Comparison of ENCODE assay signal across 8 cellular contexts in genomic region chr16:46830902-46831647, GRCh38. TPM values are rescaled to one million over a fixed set of nuclear protein-coding genes. Genes with fewer than 3 reads are reported as not detected.
DNase-seq lines count a peak whose midpoint lies in the region; ATAC-seq and TF ChIP-seq lines count a peak whose summit lies in the region.

Gene C16orf87, minus strand, starts transcription at chr16:46831180. Its CDS starts 31 bp downstream, at chr16:46831149.

- peak in 1 of 2 donors; percentile 10 for TF ChIP-seq RAD21 in liver (IDR thresholded peaks at IDR 0.05)

- no peaks in the 10 kb centered on the region for H3K27me3 ChIP-seq in liver (ENCODE audit: control insufficient read depth in 4 of 4, insufficient read depth in 4 of 4, low read length in 3 of 4)

- DNase-seq in C1 segment of cervical spinal cord (lab: John Stamatoyannopoulos, UW) (peak; percentile 66 to 98 (median 90)), NCI-H748 (lab: John Stamatoyannopoulos, UW; ENCODE audit: unreplicated experiment) (peak; percentile 91)
- peak; percentile 89 for DNase-seq in activated CD4-positive, alpha-beta T cell treated with anti-CD3 and anti-CD28 coated beads, Interleukin-2, amount 50 U/mL, for 1 hour
- peak; percentile 91 for DNase-seq in stimulated activated CD4-positive, alpha-beta T cell treated with anti-CD3 and anti-CD28 coated beads, Interleukin-4, amount 100 ng/mL, for 24 hours

- peak within 1 kb of the TSS; percentile 88 for H3K27ac Mint-ChIP-seq in dendritic cell treated with granulocyte-macrophage colony-stimulating factor and Interleukin-4, amounts not matched to agents 40 ng/mL and 50 ng/mL, for 4 days

- WGBS in liver: under 1% methylated on average over 94 of the region's 94 CpGs

- peaks cover 19% of the 10 kb centered on the region for H3K4me1 Mint-ChIP-seq in dendritic cell treated with granulocyte-macrophage colony-stimulating factor and Interleukin-4, amounts not matched to agents 40 ng/mL and 50 ng/mL, for 4 days (ENCODE audit: low read depth)

- peak within 1 kb of the TSS; percentile 82 for H3K4me3 Mint-ChIP-seq in dendritic cell treated with granulocyte-macrophage colony-stimulating factor and Interleukin-4, amounts not matched to agents 40 ng/mL and 50 ng/mL, for 4 days

- H3K4me1 ChIP-seq in liver (ENCODE audit: control insufficient read depth in 4 of 4, insufficient read depth in 4 of 4, low read length in 3 of 4): peaks cover 3 to 16% (median 6%) of the 10 kb centered on the region in 4 donors

- no peaks in the 10 kb centered on the region for H3K36me3 ChIP-seq in liver (ENCODE audit: control insufficient read depth in 4 of 4, insufficient read depth in 3 of 4, low read depth in 1 of 4, low read length in 3 of 4)

- H3K9ac ChIP-seq in liver (ENCODE audit: low read depth in 1 of 2, low read length in 2 of 2): peak within 1 kb of the TSS; percentile 77 to 93

- H3K9me3 ChIP-seq in liver (ENCODE audit: control insufficient read depth in 4 of 4, low read length in 3 of 4): no peaks in the 10 kb centered on the region

- H3K9me3 Mint-ChIP-seq in dendritic cell treated with granulocyte-macrophage colony-stimulating factor and Interleukin-4, amounts not matched to agents 40 ng/mL and 50 ng/mL, for 4 days: no peaks in the 10 kb centered on the region

- intact Hi-C loops in dendritic cell treated with granulocyte-macrophage colony-stimulating factor and Interleukin-4, amounts not matched to agents 40 ng/mL and 50 ng/mL, for 4 days (cut with micrococcal nuclease): loop anchor here (2.0 kb wide), 3 partner anchors 40 to 630 kb away; partner anchors contain the start of genes ITFG1 and PHKB

- peak within 1 kb of the TSS; percentile 80 to 87 (median 84) for H3K4me3 ChIP-seq in liver (ENCODE audit: low read depth in 1 of 3, low read length in 3 of 3)

- peaks cover 8% of the 10 kb centered on the region for H3K36me3 Mint-ChIP-seq in dendritic cell treated with granulocyte-macrophage colony-stimulating factor and Interleukin-4, amounts not matched to agents 40 ng/mL and 50 ng/mL, for 4 days (ENCODE audit: low read depth)

- H3K27ac ChIP-seq in liver (ENCODE audit: low read depth in 1 of 2, low read length in 2 of 2): peak within 1 kb of the TSS; percentile 89 to 92

- no peaks in the 10 kb centered on the region for H3K27me3 Mint-ChIP-seq in dendritic cell treated with granulocyte-macrophage colony-stimulating factor and Interleukin-4, amounts not matched to agents 40 ng/mL and 50 ng/mL, for 4 days

- TF ChIP-seq CTCF in liver (IDR thresholded peaks at IDR 0.05; ENCODE audit: low read depth, low read length, missing input control): no peak

- peak; percentile 92 for ATAC-seq in GM19351 (IDR thresholded peaks at IDR 0.05; ENCODE audit: unreplicated experiment)
- peak; percentile 94 for ATAC-seq in HG03521 (IDR thresholded peaks at IDR 0.05; ENCODE audit: unreplicated experiment)

TF ChIP-seq in liver, 16 proteins besides CTCF, POLR2A, EP300 and RAD21:
- TF ChIP-seq GABPA (IDR thresholded peaks at IDR 0.05 in 1 of 2, conservative IDR thresholded peaks at IDR 0.05 in 1 of 2): no peak
- no peak for TF ChIP-seq ATF3 (IDR thresholded peaks at IDR 0.05)
- no peak for TF ChIP-seq TAF1 (conservative IDR thresholded peaks at IDR 0.05)
- peak; percentile 69 for TF ChIP-seq SP1 (IDR thresholded peaks at IDR 0.05)
- TF ChIP-seq REST (IDR thresholded peaks at IDR 0.05): peak; percentile 27
- peak; percentile 75 for TF ChIP-seq YY1 (IDR thresholded peaks at IDR 0.05)

RNA-seq across cellular contexts. Expression of gene C16orf87, which starts in this region (rescaled TPM):
- total RNA-seq in liver: 1 to 10 TPM; 4.4 to 6.2 TPM
- 10 to 100 TPM in 1 of 2 donors, 1 to 10 TPM in 1; 4.1 to 12.9 TPM for polyA plus RNA-seq in liver

Comparison
In these comparisons a context has a peak if more than half of its experiments do, and no peak if none do; other contexts are left out.
1. Peak in every context shown above with its lines: DNase-seq, ATAC-seq, H3K4me3 ChIP-seq and H3K27ac ChIP-seq.